15 cellular contexts compared by ENCODE assay signal in the genomic region with DNA sequence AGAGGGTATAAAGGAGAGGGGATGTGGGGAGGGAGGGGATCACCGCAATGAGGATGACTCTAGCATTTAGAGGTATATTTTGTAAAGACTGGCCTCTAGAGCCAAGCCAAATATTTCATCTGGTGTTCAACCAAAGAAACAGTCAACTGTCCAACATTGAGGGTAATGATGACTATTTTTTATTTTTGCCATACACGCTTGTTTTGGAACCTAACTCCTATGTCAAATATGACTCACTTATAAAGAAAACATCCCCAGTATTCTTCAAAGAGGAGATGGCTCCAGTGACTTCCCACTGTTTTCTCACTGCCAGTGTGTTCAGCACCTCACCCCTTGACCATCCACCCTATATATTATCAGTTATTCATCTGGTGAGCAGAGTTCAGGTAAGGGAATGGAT.
"Had no signal": no experiment of that assay in that cellular context is flagged by ENCODE, and none has a peak within 500 bp of the region (broad histone marks: within the 10 kb centered on the region; RNA-seq: fewer than 3 reads in every experiment).

No MANE protein-coding gene starts in this region.

- H3K27me3 Mint-ChIP-seq: effector memory CD8-positive, alpha-beta T cell; natural killer cell treated with Interleukin-12 subunit alpha and Interleukin-12 subunit beta and Interleukin-15 and Interleukin-18, amount 100 ng/mL, for 72 hours; stimulated activated naive B cell treated with anti-CD40 and anti-IgM and Interleukin-4, amounts not matched to agents 10 μg/mL and 1 μg/mL and 100 μg/mL, for 72 hours had no signal

- H3K9me3 ChIP-seq: neutrophil, right lobe of liver, upper lobe of right lung had no signal

- H3K27ac ChIP-seq: esophagus squamous epithelium, neutrophil, parathyroid adenoma, right lobe of liver, spleen, upper lobe of right lung had no signal

- H3K36me3 ChIP-seq: esophagus squamous epithelium, neutrophil, right lobe of liver, spleen, upper lobe of right lung had no signal

- H3K4me1 ChIP-seq: esophagus squamous epithelium, parathyroid adenoma, right lobe of liver, spleen, upper lobe of right lung had no signal

- H3K4me3 Mint-ChIP-seq: effector memory CD8-positive, alpha-beta T cell; natural killer cell treated with Interleukin-12 subunit alpha and Interleukin-12 subunit beta and Interleukin-15 and Interleukin-18, amount 100 ng/mL, for 72 hours; stimulated activated naive B cell treated with anti-CD40 and anti-IgM and Interleukin-4, amounts not matched to agents 10 μg/mL and 1 μg/mL and 100 μg/mL, for 72 hours had no signal

- H3K27me3 ChIP-seq: esophagus squamous epithelium, neutrophil, right lobe of liver, spleen, upper lobe of right lung had no signal

- H2AFZ ChIP-seq: parathyroid adenoma had no signal

- H3K79me2 ChIP-seq: parathyroid adenoma had no signal

- H3K4me1 Mint-ChIP-seq: stimulated activated naive B cell treated with anti-CD40 and anti-IgM and Interleukin-4, amounts not matched to agents 10 μg/mL and 1 μg/mL and 100 μg/mL, for 72 hours had no signal

- H3K36me3 Mint-ChIP-seq: activated naive CD4-positive, alpha-beta T cell treated with anti-CD3 and anti-CD28 coated beads, Interleukin-2, amount 50 U/mL, for 72 hours; natural killer cell treated with Interleukin-12 subunit alpha and Interleukin-12 subunit beta and Interleukin-15 and Interleukin-18, amount 100 ng/mL, for 72 hours; stimulated activated naive B cell treated with anti-CD40 and anti-IgM and Interleukin-4, amounts not matched to agents 10 μg/mL and 1 μg/mL and 100 μg/mL, for 72 hours had no signal

- H3K27ac Mint-ChIP-seq: activated naive CD4-positive, alpha-beta T cell treated with anti-CD3 and anti-CD28 coated beads, Interleukin-2, amount 50 U/mL, for 72 hours; effector memory CD8-positive, alpha-beta T cell; natural killer cell treated with Interleukin-12 subunit alpha and Interleukin-12 subunit beta and Interleukin-15 and Interleukin-18, amount 100 ng/mL, for 72 hours; stimulated activated naive B cell treated with anti-CD40 and anti-IgM and Interleukin-4, amounts not matched to agents 10 μg/mL and 1 μg/mL and 100 μg/mL, for 72 hours had no signal

- DNase-seq: activated CD4-positive, alpha-beta T cell treated with anti-CD3 and anti-CD28 coated beads, Interleukin-2, amount 50 U/mL, for 1 hour; activated CD8-positive, alpha-beta memory T cell treated with anti-CD3 and anti-CD28 coated beads, Interleukin-2, amount 50 U/mL, for 4 hours; activated gamma-delta T cell; effector memory CD8-positive, alpha-beta T cell; esophagus squamous epithelium; right lobe of liver; spleen; stimulated activated naive B cell treated with anti-CD40 and anti-IgM and Interleukin-4, amounts not matched to agents 10 μg/mL and 1 μg/mL and 100 μg/mL, for 72 hours; T1000; upper lobe of right lung had no signal

- H3K9ac ChIP-seq: parathyroid adenoma had no signal

- H3K4me3 ChIP-seq: esophagus squamous epithelium, lung, right lobe of liver, spleen, upper lobe of right lung had no signal
